In genomic region chr12:54688309-54689033, GRCh38 we compare ENCODE assay signal across 23 cellular contexts. TPM values are rescaled to one million over a fixed set of nuclear protein-coding genes. Genes with fewer than 3 reads are reported as not detected.
A peak's percentile ranks its signal among the peaks of the same experiment; 100 is the strongest.
DNase-seq lines count a peak whose midpoint lies in the region; ATAC-seq, FAIRE-seq and TF ChIP-seq lines count a peak whose summit lies in the region.
"Had no signal": no experiment of that assay in that cellular context is flagged by ENCODE, and none has a peak within 500 bp of the region (broad histone marks: within the 10 kb centered on the region; RNA-seq: fewer than 3 reads in every experiment).

No MANE protein-coding gene starts in this region.

- H2AFZ ChIP-seq in HepG2 (ENCODE audit: low read length): no peak overlapping the region
- no peak overlapping the region for H2AFZ ChIP-seq in GM12878 (ENCODE audit: control insufficient read depth, low read depth, low read length)
- no peak overlapping the region for H2AFZ ChIP-seq in neural cell (ENCODE audit: low read depth, low read length)

- ATAC-seq in HepG2: no peak
- peak; percentile 59 for ATAC-seq in GM12878
- no peak for ATAC-seq in HG02973 (IDR thresholded peaks at IDR 0.05; ENCODE audit: unreplicated experiment)
- ATAC-seq: K562 had no signal

- no peak overlapping the region for H3K9ac ChIP-seq in liver (ENCODE audit: low read depth in 1 of 2, low read length in 2 of 2)
- H3K9ac ChIP-seq in HepG2 (ENCODE audit: insufficient read depth, low read depth, low read length): no peak overlapping the region
- no peak overlapping the region for H3K9ac ChIP-seq in GM12878 (ENCODE audit: control insufficient read depth, insufficient read depth, low read length)
- H3K9ac ChIP-seq in neural cell (ENCODE audit: low read length): no peak overlapping the region

- in situ Hi-C loops in HepG2 (cut with HindIII; ENCODE audit: extremely low pct_ligation_motif_present, low pct_unique_long_range_greater_than_20kb) (no loop called here), GM12878 (cut with MboI) (no loop called here)

- POLR2A ChIA-PET in HepG2 (lab: Yijun Ruan, JAX) (no interaction called here), GM12878 (lab: Charles Lee) (no interaction called here)

- no peak for FAIRE-seq in HepG2 (lab: Jason Lieb, UNC)
- no peak for FAIRE-seq in GM12878 (lab: Jason Lieb, UNC)
- FAIRE-seq: G401.6, K562 had no signal

- CTCF ChIA-PET in HepG2 (lab: Yijun Ruan, JAX; ENCODE audit: low intra/inter-chr PET ratio, low total read pairs): no interaction called here
- CTCF ChIA-PET in GM12878 (lab: Yijun Ruan, JAX): interaction anchor here (0.6 to 0.8 kb wide), 2 partner anchors 9 to 65 kb away, joined by 3 read pairs; no protein-coding TSS in a partner anchor

- H3K36me3 ChIP-seq in liver (ENCODE audit: control insufficient read depth in 4 of 4, insufficient read depth in 3 of 4, low read depth in 1 of 4, low read length in 3 of 4): no peaks in the 10 kb centered on the region
- no peaks in the 10 kb centered on the region for H3K36me3 ChIP-seq in HepG2 (replicated peaks in 1 of 2; ENCODE audit: control insufficient read depth in 1 of 2, insufficient read depth in 2 of 2, low read length in 2 of 2)
- no peaks in the 10 kb centered on the region for H3K36me3 ChIP-seq in GM12878 (ENCODE audit: control insufficient read depth in 2 of 2, insufficient read depth in 2 of 2, low read length in 1 of 2)
- no peaks in the 10 kb centered on the region for H3K36me3 ChIP-seq in neural cell (ENCODE audit: insufficient read depth, low read length)
- H3K36me3 ChIP-seq: BE2C had no signal

- H3K27ac ChIP-seq in liver (ENCODE audit: low read depth in 1 of 2, low read length in 2 of 2): peak overlapping the region in 1 of 2 donors; percentile 40
- H3K27ac ChIP-seq in HepG2 (ENCODE audit: extremely low read length, insufficient read depth, low read length): no peak overlapping the region
- no peak overlapping the region for H3K27ac ChIP-seq in GM12878 (ENCODE audit: control insufficient read depth, insufficient read depth)
- peak overlapping the region; percentile 52 for H3K27ac ChIP-seq in neural cell (ENCODE audit: low read length)
- H3K27ac ChIP-seq: HL-60 had no signal

- H3K9me2 ChIP-seq in neural cell (ENCODE audit: insufficient read depth, low read length): no peaks in the 10 kb centered on the region

- H3K4me2 ChIP-seq in HepG2 (ENCODE audit: low read depth, low read length) (no peak overlapping the region), GM12878 (ENCODE audit: control insufficient read depth, insufficient read depth) (no peak overlapping the region), neural cell (ENCODE audit: low read length) (no peak overlapping the region)

- no TSS peak for BruUV-seq in HepG2 (replicated peaks; lab: Mats Ljungman, UMichigan)
- no TSS peak for BruUV-seq in GM12878 (replicated peaks; lab: Mats Ljungman, UMichigan)

- H3K4me1 ChIP-seq in liver (ENCODE audit: control insufficient read depth in 4 of 4, insufficient read depth in 4 of 4, low read length in 3 of 4) (peaks cover 11 to 52% (median 40%) of the 10 kb centered on the region in 4 donors), HepG2 (ENCODE audit: insufficient read depth, low read length) (no peaks in the 10 kb centered on the region), GM12878 (ENCODE audit: control insufficient read depth, insufficient read depth, low read length) (no peaks in the 10 kb centered on the region)
- H3K4me1 ChIP-seq: BE2C had no signal

- DNase-seq in HepG2 (ENCODE audit: low spot score) (no peak), GM12878 (ENCODE audit: low read depth, low spot score) (no peak), SW480 (ENCODE audit: low spot score) (no peak), NCI-H146 (lab: John Stamatoyannopoulos, UW) (no peak)
- DNase-seq: ACHN; BE2C; C1 segment of cervical spinal cord; CD4-positive, CD25-positive, alpha-beta regulatory T cell; CD8-positive, alpha-beta memory T cell; COR-L47; DMS 273 treated with DMSO at 0.1 percent for 48 hours; DMS53; GOT3; HCEC 1CT; IMR-90 had no signal

- H3K9me3 ChIP-seq in liver (ENCODE audit: control insufficient read depth in 4 of 4, low read length in 3 of 4) (peaks cover 0 to 3% (median 0%) of the 10 kb centered on the region in 4 donors), HepG2 (ENCODE audit: low read length) (no peaks in the 10 kb centered on the region), GM12878 (replicated peaks; ENCODE audit: control insufficient read depth, insufficient read depth, low read length) (no peaks in the 10 kb centered on the region), neural cell (ENCODE audit: low read length) (no peaks in the 10 kb centered on the region)
- H3K9me3 ChIP-seq: BE2C had no signal

- SMC1A ChIA-PET in GM12878 (lab: Charles Lee; ENCODE audit: uncharacterized antibody, unreplicated experiment): no interaction called here

- TF ChIP-seq EP300 in HepG2 (IDR thresholded peaks at IDR 0.05; ENCODE audit: low read depth in 2 of 2, low read length in 2 of 2) (no peak), HepG2 (CRISPR knock-in tag; IDR thresholded peaks at IDR 0.05; ENCODE audit: borderline replicate concordance) (no peak), GM12878 (IDR thresholded peaks at IDR 0.05; ENCODE audit: borderline replicate concordance in 1 of 2, control insufficient read depth in 1 of 2, low read depth in 2 of 2, low read length in 2 of 2) (no peak), neural cell (conservative IDR thresholded peaks at IDR 0.05; ENCODE audit: poor library complexity, severe bottlenecking) (no peak)

- no peaks in the 10 kb centered on the region for H3F3A ChIP-seq in neural cell (ENCODE audit: insufficient read depth, low read length, poor library complexity, severe bottlenecking)

- RAD21 ChIA-PET in GM12878 (lab: Charles Lee; ENCODE audit: unreplicated experiment): no interaction called here

- no peak for TF ChIP-seq POLR2A in HepG2 (IDR thresholded peaks at IDR 0.05; ENCODE audit: insufficient read depth in 1 of 2, low read depth in 2 of 2, low read length in 2 of 2)
- no peak for TF ChIP-seq POLR2A in GM12878 (IDR thresholded peaks at IDR 0.05; ENCODE audit: low read depth, low read length)

- H4K20me1 ChIP-seq in HepG2 (ENCODE audit: insufficient read depth, low read length) (no peaks in the 10 kb centered on the region), GM12878 (ENCODE audit: control insufficient read depth, insufficient read depth) (no peaks in the 10 kb centered on the region), neural cell (ENCODE audit: insufficient read depth) (no peaks in the 10 kb centered on the region)

- H3K27me3 ChIP-seq in liver (ENCODE audit: control insufficient read depth in 4 of 4, insufficient read depth in 4 of 4, low read length in 3 of 4) (no peaks in the 10 kb centered on the region), HepG2 (ENCODE audit: control insufficient read depth in 1 of 2, insufficient read depth in 2 of 2, low read length in 2 of 2) (no peaks in the 10 kb centered on the region; a peak in 1 of 5 replicates), GM12878 (replicated peaks in 1 of 2; ENCODE audit: control insufficient read depth in 2 of 2, insufficient read depth in 2 of 2, low read length in 1 of 2) (peaks cover 0 to 8% of the 10 kb centered on the region in 2 experiments; a peak in 2 of 4 replicates), neural cell (ENCODE audit: insufficient read depth, low read depth, low read length) (no peaks in the 10 kb centered on the region)
- H3K27me3 ChIP-seq: BE2C had no signal

- intact Hi-C loops in HepG2 (cut with micrococcal nuclease; ENCODE audit: unreplicated experiment) (no loop called here), GM12878 (cut with micrococcal nuclease; ENCODE audit: unreplicated experiment) (no loop called here)

- H3K79me2 ChIP-seq in HepG2 (ENCODE audit: insufficient read depth, low read length) (no peaks in the 10 kb centered on the region), GM12878 (ENCODE audit: control insufficient read depth, insufficient read depth, low read length) (no peaks in the 10 kb centered on the region), neural cell (replicated peaks; ENCODE audit: insufficient read depth, low read length) (no peaks in the 10 kb centered on the region)

- H3K4me3 ChIP-seq in liver (ENCODE audit: low read depth in 1 of 3, low read length in 3 of 3): peak overlapping the region in 1 of 3 donors; percentile 28
- H3K4me3 ChIP-seq in HepG2 (replicated peaks in 1 of 3; ENCODE audit: insufficient read depth in 1 of 3, low read depth in 2 of 3, low read length in 3 of 3): no peak overlapping the region
- H3K4me3 ChIP-seq in GM12878: no peak overlapping the region
- H3K4me3 ChIP-seq in neural cell (ENCODE audit: low read length): no peak overlapping the region
- H3K4me3 ChIP-seq: K562 had no signal

- 37% methylated on average over 5 of the region's 5 CpGs for WGBS in liver
- WGBS in HepG2 (ENCODE audit: low lambda C conversion rate): 8% methylated on average over 5 of the region's 5 CpGs
- 54% methylated on average over 5 of the region's 5 CpGs for WGBS in GM12878 (ENCODE audit: insufficient coverage, insufficient replicate concordance, low lambda C conversion rate, missing lambda C conversion rate)

- TF ChIP-seq CTCF in liver (IDR thresholded peaks at IDR 0.05; ENCODE audit: low read depth, low read length, missing input control): no peak
- no peak for TF ChIP-seq CTCF in HepG2 (CRISPR knock-in tag; IDR thresholded peaks at IDR 0.05)
- no peak for TF ChIP-seq CTCF in GM12878 (IDR thresholded peaks at IDR 0.05 in 2 of 3, conservative IDR thresholded peaks at IDR 0.05 in 1 of 3; ENCODE audit: control insufficient read depth in 2 of 3, extremely low read depth in 1 of 3, insufficient read depth in 1 of 3, low read depth in 3 of 3, low read length in 3 of 3)
- no peak for TF ChIP-seq CTCF in neural cell (IDR thresholded peaks at IDR 0.05; ENCODE audit: poor library complexity, severe bottlenecking)

- TF ChIP-seq RAD21 in liver (IDR thresholded peaks at IDR 0.05) (no peak), HepG2 (CRISPR knock-in tag; IDR thresholded peaks at IDR 0.05) (no peak), GM12878 (IDR thresholded peaks at IDR 0.05; ENCODE audit: insufficient read depth, low read depth, low read length) (no peak), neural cell (conservative IDR thresholded peaks at IDR 0.05) (no peak)

RNA-seq across cellular contexts. Expression of gene DCD, which starts 40.3 kb away (rescaled TPM):
- total RNA-seq in liver (not detected), HepG2 (2016; rRNA removed; fragmentation: Illumina TruSeq; extraction: Trizol) (not detected in 2 replicates), GM12878 (2014; rRNA removed) (not detected in 2 replicates), GM12878 (2014; rRNA removed; fragmentation: Illumina TruSeq; extraction: Trizol) (not detected in 2 replicates), GM12878 (2021) (not detected in 2 replicates)
- polyA plus RNA-seq in liver (not detected), HepG2 (2011; rRNA removed) (not detected in 2 replicates), GM12878 (2011; rRNA removed) (not detected in 2 replicates), GM12878 (2014; fragmentation: Illumina TruSeq; extraction: Trizol) (not detected in 2 replicates), GM12878 (2014; fragmentation: Nextera tagmentation; extraction: Ambion mirVana) (not detected), GM12878 (2014; rRNA removed) (not detected in 2 replicates), GM12878 (2016; fragmentation: Nextera tagmentation; extraction: Ambion mirVana) (not detected), neural cell (not detected in 2 replicates)
- not detected in 2 replicates for total RNA-seq in HepG2 (2016; cell fraction: cytosol; rRNA removed; fragmentation: Illumina TruSeq; extraction: Trizol; ENCODE audit: low read depth)
- not detected in 2 replicates for total RNA-seq in HepG2 (2016; cell fraction: insoluble cytoplasmic fraction; rRNA removed; fragmentation: Illumina TruSeq; extraction: Trizol)
- not detected in 2 replicates for total RNA-seq in HepG2 (2016; cell fraction: membrane; rRNA removed; fragmentation: Illumina TruSeq; extraction: Trizol)
- not detected in 2 replicates for total RNA-seq in HepG2 (2016; cell fraction: nucleus; rRNA removed; fragmentation: Illumina TruSeq; extraction: Trizol)
- not detected in 2 replicates for polyA plus RNA-seq in HepG2 (2011; cell fraction: cytosol; rRNA removed)
- polyA plus RNA-seq in HepG2 (2011; cell fraction: nucleus; rRNA removed): not detected in 2 replicates
- polyA plus RNA-seq in HepG2 (2012): not detected in 2 replicates
- polyA plus RNA-seq in HepG2 (2016; cell fraction: cytosol; fragmentation: Illumina TruSeq; extraction: Trizol; ENCODE audit: low read depth): not detected in 2 replicates
- polyA plus RNA-seq in HepG2 (2016; cell fraction: insoluble cytoplasmic fraction; fragmentation: Illumina TruSeq; extraction: Trizol; ENCODE audit: low read depth): not detected in 2 replicates
- not detected in 2 replicates for polyA plus RNA-seq in HepG2 (2016; cell fraction: membrane; fragmentation: Illumina TruSeq; extraction: Trizol; ENCODE audit: low read depth)
- polyA plus RNA-seq in HepG2 (2016; cell fraction: nucleus; fragmentation: Illumina TruSeq; extraction: Trizol; ENCODE audit: insufficient read depth, low read depth): not detected in 2 replicates
- not detected in 2 replicates for polyA minus RNA-seq in HepG2 (2011; rRNA and poly(A)+ RNA removed; ENCODE audit: low replicate concordance)
- not detected in 2 replicates for polyA minus RNA-seq in HepG2 (2011; cell fraction: cytosol; rRNA and poly(A)+ RNA removed)
- polyA minus RNA-seq in HepG2 (2011; cell fraction: nucleus; rRNA and poly(A)+ RNA removed): not detected in 2 replicates
- not detected in 2 replicates for total RNA-seq in GM12878 (2013; cell fraction: nucleolus; rRNA removed)
- polyA plus RNA-seq in GM12878 (2011; ENCODE audit: low read depth): not detected
- polyA plus RNA-seq in GM12878 (2011; cell fraction: cytosol; rRNA removed): not detected in 2 replicates
- polyA plus RNA-seq in GM12878 (2011; cell fraction: nucleus; rRNA removed): not detected in 2 replicates
- polyA plus RNA-seq in GM12878 (2012): not detected in 2 replicates
- not detected in 2 replicates for polyA minus RNA-seq in GM12878 (2011; rRNA and poly(A)+ RNA removed)
- polyA minus RNA-seq in GM12878 (2011; cell fraction: cytosol; rRNA and poly(A)+ RNA removed): not detected in 2 replicates
- not detected in 2 replicates for polyA minus RNA-seq in GM12878 (2011; cell fraction: nucleus; rRNA and poly(A)+ RNA removed)
- not detected in 2 replicates for polyA minus RNA-seq in neural cell
- total RNA-seq: A172; CD4-positive, CD25-positive, alpha-beta regulatory T cell; CD8-positive, alpha-beta memory T cell; HT1080; IMR-90; K562 had no signal
- polyA plus RNA-seq: CD4-positive, CD25-positive, alpha-beta regulatory T cell; CD8-positive, alpha-beta memory T cell; IMR-90; K562 had no signal

RNA-seq across cellular contexts. Expression of gene LACRT, which starts 53.8 kb away (rescaled TPM):
- total RNA-seq in liver: not detected
- not detected for polyA plus RNA-seq in liver
- not detected in 2 replicates for total RNA-seq in HepG2 (2016; rRNA removed; fragmentation: Illumina TruSeq; extraction: Trizol)
- not detected in 2 replicates for total RNA-seq in HepG2 (2016; cell fraction: cytosol; rRNA removed; fragmentation: Illumina TruSeq; extraction: Trizol; ENCODE audit: low read depth)
- total RNA-seq in HepG2 (2016; cell fraction: insoluble cytoplasmic fraction; rRNA removed; fragmentation: Illumina TruSeq; extraction: Trizol): not detected in 2 replicates
- total RNA-seq in HepG2 (2016; cell fraction: membrane; rRNA removed; fragmentation: Illumina TruSeq; extraction: Trizol): not detected in 2 replicates
- total RNA-seq in HepG2 (2016; cell fraction: nucleus; rRNA removed; fragmentation: Illumina TruSeq; extraction: Trizol): not detected in 2 replicates
- not detected in 2 replicates for polyA plus RNA-seq in HepG2 (2011; rRNA removed)
- polyA plus RNA-seq in HepG2 (2011; cell fraction: cytosol; rRNA removed): not detected in 2 replicates
- polyA plus RNA-seq in HepG2 (2011; cell fraction: nucleus; rRNA removed): not detected in 2 replicates
- not detected in 2 replicates for polyA plus RNA-seq in HepG2 (2012)
- not detected in 2 replicates for polyA plus RNA-seq in HepG2 (2016; cell fraction: cytosol; fragmentation: Illumina TruSeq; extraction: Trizol; ENCODE audit: low read depth)
- not detected in 2 replicates for polyA plus RNA-seq in HepG2 (2016; cell fraction: insoluble cytoplasmic fraction; fragmentation: Illumina TruSeq; extraction: Trizol; ENCODE audit: low read depth)
- polyA plus RNA-seq in HepG2 (2016; cell fraction: membrane; fragmentation: Illumina TruSeq; extraction: Trizol; ENCODE audit: low read depth): not detected in 2 replicates
- polyA plus RNA-seq in HepG2 (2016; cell fraction: nucleus; fragmentation: Illumina TruSeq; extraction: Trizol; ENCODE audit: insufficient read depth, low read depth): not detected in 2 replicates
- not detected in 2 replicates for polyA minus RNA-seq in HepG2 (2011; rRNA and poly(A)+ RNA removed; ENCODE audit: low replicate concordance)
- not detected in 2 replicates for polyA minus RNA-seq in HepG2 (2011; cell fraction: cytosol; rRNA and poly(A)+ RNA removed)
- not detected in 2 replicates for polyA minus RNA-seq in HepG2 (2011; cell fraction: nucleus; rRNA and poly(A)+ RNA removed)
- total RNA-seq in GM12878 (2013; cell fraction: nucleolus; rRNA removed): not detected in 2 replicates
- not detected in 2 replicates for total RNA-seq in GM12878 (2014; rRNA removed)
- not detected in 2 replicates for total RNA-seq in GM12878 (2014; rRNA removed; fragmentation: Illumina TruSeq; extraction: Trizol)
- total RNA-seq in GM12878 (2021): not detected in 2 replicates
- polyA plus RNA-seq in GM12878 (2011; ENCODE audit: low read depth): not detected
- not detected in 2 replicates for polyA plus RNA-seq in GM12878 (2011; rRNA removed)
- not detected in 2 replicates for polyA plus RNA-seq in GM12878 (2011; cell fraction: cytosol; rRNA removed)
- not detected in 2 replicates for polyA plus RNA-seq in GM12878 (2011; cell fraction: nucleus; rRNA removed)
- not detected in 2 replicates for polyA plus RNA-seq in GM12878 (2012)
- not detected in 2 replicates for polyA plus RNA-seq in GM12878 (2014; fragmentation: Illumina TruSeq; extraction: Trizol)
- not detected for polyA plus RNA-seq in GM12878 (2014; fragmentation: Nextera tagmentation; extraction: Ambion mirVana)
- polyA plus RNA-seq in GM12878 (2014; rRNA removed): not detected in 2 replicates
- polyA plus RNA-seq in GM12878 (2016; fragmentation: Nextera tagmentation; extraction: Ambion mirVana): not detected
- polyA minus RNA-seq in GM12878 (2011; rRNA and poly(A)+ RNA removed): not detected in 2 replicates
- polyA minus RNA-seq in GM12878 (2011; cell fraction: cytosol; rRNA and poly(A)+ RNA removed): not detected in 2 replicates
- polyA minus RNA-seq in GM12878 (2011; cell fraction: nucleus; rRNA and poly(A)+ RNA removed): not detected in 2 replicates
- not detected in 2 replicates for polyA plus RNA-seq in neural cell
- polyA minus RNA-seq in neural cell: not detected in 2 replicates
- total RNA-seq: A172; CD4-positive, CD25-positive, alpha-beta regulatory T cell; CD8-positive, alpha-beta memory T cell; HT1080; IMR-90; K562 had no signal
- polyA plus RNA-seq: CD4-positive, CD25-positive, alpha-beta regulatory T cell; CD8-positive, alpha-beta memory T cell; IMR-90; K562 had no signal
